8 cellular contexts compared by ENCODE assay signal in genomic region chrX:142606629-142607028, GRCh38.
A peak's percentile ranks its signal among the peaks of the same experiment; 100 is the strongest.
DNase-seq lines count a peak whose midpoint lies in the region; TF ChIP-seq lines count a peak whose summit lies in the region.
"Not testable (repeated sequence)": the region's sequence is repeated elsewhere in the genome, so short reads cannot be mapped to it uniquely, and the experiment has no call there.

No MANE protein-coding gene starts in this region.

- CTCF ChIA-PET in activated naive CD4-positive, alpha-beta T cell treated with anti-CD3 and anti-CD28 coated beads for 36 hours (lab: Charles Lee): not testable (repeated sequence)

- TF ChIP-seq POLR2A in transverse colon (IDR thresholded peaks at IDR 0.05): not testable (repeated sequence)

- not testable (repeated sequence) for H3K4me3 ChIP-seq in transverse colon

- H3K4me1 ChIP-seq in transverse colon: not testable (repeated sequence)

- not testable (repeated sequence) for H3K9me3 Mint-ChIP-seq in activated naive CD4-positive, alpha-beta T cell treated with anti-CD3 and anti-CD28 coated beads for 36 hours; endothelial cell (ENCODE audit: unreplicated experiment)
- H3K9me3 Mint-ChIP-seq in neural crest cell: peaks cover 14% of the 10 kb centered on the region

- not testable (repeated sequence) for TF ChIP-seq EP300 in transverse colon (IDR thresholded peaks at IDR 0.05; ENCODE audit: low read depth)

- not testable (repeated sequence) for H3K36me3 ChIP-seq in transverse colon

- H3K27me3 Mint-ChIP-seq in activated naive CD4-positive, alpha-beta T cell treated with anti-CD3 and anti-CD28 coated beads for 36 hours (ENCODE audit: low read depth); endothelial cell (ENCODE audit: unreplicated experiment); neural crest cell (ENCODE audit: low read depth): not testable (repeated sequence)

- peak; percentile 0 for DNase-seq in EL
- DNase-seq in HT1080 (ENCODE audit: low read depth): peak; percentile 26
- peak; percentile 5 to 30 for DNase-seq in NCI-H524 (lab: John Stamatoyannopoulos, UW)
- peak; percentile 51 for DNase-seq in SK-MEL-5 (ENCODE audit: low read depth, low spot score)
- DNase-seq in activated naive CD4-positive, alpha-beta T cell treated with anti-CD3 and anti-CD28 coated beads for 36 hours: peak; percentile 4
- peak; percentile 8 for DNase-seq in endothelial cell (ENCODE audit: low spot score)
- peak; percentile 0 for DNase-seq in neural crest cell (ENCODE audit: low read depth, low spot score)
- peak; percentile 7 for DNase-seq in transverse colon

- intact Hi-C loops in activated naive CD4-positive, alpha-beta T cell treated with anti-CD3 and anti-CD28 coated beads for 36 hours (cut with micrococcal nuclease): loop anchor here (10.0 kb wide), 1 partner anchor 1842 kb away; no protein-coding TSS in a partner anchor
- intact Hi-C loops in transverse colon (cut with DNase I; ENCODE audit: low total_unique reads): not testable (repeated sequence)

- TF ChIP-seq CTCF in endothelial cell (IDR thresholded peaks at IDR 0.05; ENCODE audit: unreplicated experiment); transverse colon (IDR thresholded peaks at IDR 0.05): not testable (repeated sequence)
- peak; percentile 43 for TF ChIP-seq CTCF in neural crest cell (conservative IDR thresholded peaks at IDR 0.05)

- not testable (repeated sequence) for H3K4me1 Mint-ChIP-seq in activated naive CD4-positive, alpha-beta T cell treated with anti-CD3 and anti-CD28 coated beads for 36 hours (ENCODE audit: low read depth); endothelial cell (ENCODE audit: unreplicated experiment); neural crest cell

- not testable (repeated sequence) for H3K9me3 ChIP-seq in transverse colon

- H3K27me3 ChIP-seq in transverse colon: not testable (repeated sequence)

- not testable (repeated sequence) for H3K36me3 Mint-ChIP-seq in activated naive CD4-positive, alpha-beta T cell treated with anti-CD3 and anti-CD28 coated beads for 36 hours (ENCODE audit: low read depth); endothelial cell (ENCODE audit: low read depth, unreplicated experiment); neural crest cell (ENCODE audit: low read depth)

- in situ Hi-C loops in SK-MEL-5 (cut with HindIII; ENCODE audit: low pct_unique_long_range_greater_than_20kb, low sequenced_read_pairs); transverse colon (cut with MboI; ENCODE audit: low pct_ligation_motif_present in 1 of 4, low pct_unique_long_range_greater_than_20kb in 1 of 4, low sequenced_read_pairs in 3 of 4): not testable (repeated sequence)

- not testable (repeated sequence) for H3K27ac ChIP-seq in transverse colon

- WGBS in transverse colon (ENCODE audit: low coverage in 1 of 2), 2 donors: 76% methylated on average over 10 of the region's 10 CpGs; no CpG with 5 or more reads in 1 of the 2 donors

- H3K27ac Mint-ChIP-seq in activated naive CD4-positive, alpha-beta T cell treated with anti-CD3 and anti-CD28 coated beads for 36 hours; endothelial cell (ENCODE audit: unreplicated experiment); neural crest cell (ENCODE audit: unreplicated experiment): not testable (repeated sequence)

- H3K4me3 Mint-ChIP-seq in activated naive CD4-positive, alpha-beta T cell treated with anti-CD3 and anti-CD28 coated beads for 36 hours; endothelial cell (ENCODE audit: unreplicated experiment); neural crest cell: not testable (repeated sequence)

Comparison
In these comparisons a context has a peak if more than half of its experiments do, and no peak if none do; other contexts are left out.
1. DNase-seq: peak in every context shown above with its lines; median percentile 51 in SK-MEL-5; 26 in HT1080; 18 in NCI-H524; 8 in endothelial cell; 7 in transverse colon; 4 in activated naive CD4-positive, alpha-beta T cell treated with anti-CD3 and anti-CD28 coated beads for 36 hours; 0 in EL; 0 in neural crest cell.